ENCODE assay signal across 10 cellular contexts in genomic region chr6:37005827-37006514, GRCh38. TPM values are rescaled to one million over a fixed set of nuclear protein-coding genes. Genes with fewer than 3 reads are reported as not detected.
DNase-seq lines count a peak whose midpoint lies in the region; ATAC-seq and TF ChIP-seq lines count a peak whose summit lies in the region.
"Had no signal": no experiment of that assay in that cellular context is flagged by ENCODE, and none has a peak within 500 bp of the region (broad histone marks: within the 10 kb centered on the region; RNA-seq: fewer than 3 reads in every experiment).

No MANE protein-coding gene starts in this region.

- peak overlapping the region; percentile 91 for H3K4me3 Mint-ChIP-seq in T-helper 17 cell
- peak overlapping the region; percentile 97 to 100 (median 100) for H3K4me3 Mint-ChIP-seq in naive B cell
- H3K4me3 Mint-ChIP-seq: nephron had no signal

- no peaks in the 10 kb centered on the region for H3K27me3 ChIP-seq in gastroesophageal sphincter

- H3K27me3 Mint-ChIP-seq in T-helper 17 cell = no peaks in the 10 kb centered on the region
- H3K27me3 Mint-ChIP-seq in naive B cell = no peaks in the 10 kb centered on the region

- H3K27ac ChIP-seq in gastroesophageal sphincter = peak overlapping the region in 1 of 4 donors; percentile 23

- H3K36me3 Mint-ChIP-seq in T-helper 17 cell (ENCODE audit: low read depth) (no peaks in the 10 kb centered on the region), naive B cell (peaks cover 6 to 14% of the 10 kb centered on the region in 2 donors)

- H3K36me3 ChIP-seq in gastroesophageal sphincter = no peaks in the 10 kb centered on the region

- H3K4me3 ChIP-seq in GM12875 (ENCODE audit: low read depth, low read length) (peak overlapping the region; percentile 75), gastroesophageal sphincter (peak overlapping the region in 1 of 2 donors; percentile 39)

- no peak for TF ChIP-seq EP300 in gastroesophageal sphincter (IDR thresholded peaks at IDR 0.05)

- H3K4me1 Mint-ChIP-seq in T-helper 17 cell = peaks cover 20% of the 10 kb centered on the region
- peaks cover 70 to 88% (median 85%) of the 10 kb centered on the region in 3 donors for H3K4me1 Mint-ChIP-seq in naive B cell
- H3K4me1 Mint-ChIP-seq: nephron had no signal

- H3K27ac Mint-ChIP-seq in T-helper 17 cell (peak overlapping the region; percentile 89), naive B cell (peak overlapping the region; percentile 93 to 99 (median 96))
- H3K27ac Mint-ChIP-seq: nephron had no signal

- H3K9me3 ChIP-seq in T-helper 17 cell (ENCODE audit: control insufficient read depth, low read length, poor library complexity, severe bottlenecking) = no peaks in the 10 kb centered on the region
- no peaks in the 10 kb centered on the region for H3K9me3 ChIP-seq in gastroesophageal sphincter

- no peak for TF ChIP-seq CTCF in GM12875 (IDR thresholded peaks at IDR 0.05; ENCODE audit: borderline replicate concordance, insufficient read depth, low read depth, low read length)
- no peak for TF ChIP-seq CTCF in GM10266 (IDR thresholded peaks at IDR 0.05; ENCODE audit: control insufficient read depth, insufficient read depth, low read depth, missing control alignments)
- no peak for TF ChIP-seq CTCF in gastroesophageal sphincter (IDR thresholded peaks at IDR 0.05)

- H3K9me3 Mint-ChIP-seq in naive B cell = no peaks in the 10 kb centered on the region
- H3K9me3 Mint-ChIP-seq: nephron had no signal

- 71 to 84% methylated on average over 4 to 6 of the region's 12 CpGs for WGBS in gastroesophageal sphincter (ENCODE audit: low coverage in 1 of 2), 2 donors

- DNase-seq in T-helper 17 cell (no peak), naive B cell (no peak), NCI-H2107 (lab: John Stamatoyannopoulos, UW) (no peak), GM10266 (ENCODE audit: extremely low spot score) (no peak), mesenteric fat pad (ENCODE audit: low spot score) (no peak)
- DNase-seq: stimulated activated naive CD4-positive, alpha-beta T cell treated with Interleukin-2 at 50 U/mL for 16 hours had no signal

- ATAC-seq in GM21717 (IDR thresholded peaks at IDR 0.05; ENCODE audit: unreplicated experiment) (peak; percentile 15), T-helper 17 cell (peak; percentile 55), naive B cell (ENCODE audit: low read depth in 2 of 2) (peak; percentile 3 to 4), gastroesophageal sphincter (no peak)

- TF ChIP-seq POLR2A in gastroesophageal sphincter (IDR thresholded peaks at IDR 0.05) = no peak

- H3K4me1 ChIP-seq in gastroesophageal sphincter = no peaks in the 10 kb centered on the region

RNA-seq across cellular contexts. Expression of gene FGD2, which starts 0.5 kb away (rescaled TPM):
- 10 to 100 TPM in 1 of 2 donors, 1 to 10 TPM in 1; 1.7 to 12.6 TPM for total RNA-seq in T-helper 17 cell
- 100 to 1,000 TPM in 1 of 6 donors, 10 to 100 TPM in 5; 31.5 to 133 (median 69.2) TPM for polyA plus RNA-seq in naive B cell (ENCODE audit: low read depth in 6 of 6)
- total RNA-seq in gastroesophageal sphincter = 10 to 100 TPM; 11.6 to 34.5 (median 22.5) TPM
- 32.6 TPM for total RNA-seq in mesenteric fat pad

RNA-seq across cellular contexts. Expression of gene MTCH1, which starts 20.0 kb away (rescaled TPM):
- total RNA-seq in T-helper 17 cell (100 to 1,000 TPM; 194 to 202 TPM), gastroesophageal sphincter (100 to 1,000 TPM; 185 to 242 (median 199) TPM), mesenteric fat pad (169 TPM)
- polyA plus RNA-seq in naive B cell (ENCODE audit: low read depth in 6 of 6) = 10 to 100 TPM; 69.5 to 89.8 (median 88.3) TPM

RNA-seq across cellular contexts. Expression of gene PI16, which starts 51.4 kb away (rescaled TPM):
- total RNA-seq in T-helper 17 cell = 10 to 100 TPM; 14.5 to 28.5 TPM
- 1 to 10 TPM; 1.2 to 6.2 (median 2.6) TPM for polyA plus RNA-seq in naive B cell (ENCODE audit: low read depth in 6 of 6)
- 10 to 100 TPM; 21.6 to 53.5 (median 44.9) TPM for total RNA-seq in gastroesophageal sphincter
- total RNA-seq in mesenteric fat pad = 22.5 TPM
